ENCODE assay signal across 15 cellular contexts in the genomic region with DNA sequence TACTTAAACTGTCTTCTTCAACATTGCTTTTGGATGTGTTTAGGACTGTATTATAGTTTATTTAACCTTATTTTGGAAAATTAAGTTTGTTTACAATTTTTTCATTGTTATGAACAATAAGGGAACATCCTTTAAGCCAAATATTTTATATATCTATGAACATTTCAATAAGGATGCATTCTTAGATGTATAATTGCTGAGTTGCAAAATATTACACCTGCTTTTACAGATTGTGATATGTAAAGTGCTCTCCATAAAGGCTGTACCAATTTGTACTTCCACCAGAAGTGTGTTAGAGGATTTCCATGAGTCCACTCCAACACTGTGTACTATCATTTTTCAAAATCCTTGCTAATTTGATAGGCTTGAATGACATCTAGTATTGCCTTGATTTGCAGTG. TPM values are rescaled to one million over a fixed set of nuclear protein-coding genes. Genes with fewer than 3 reads are reported as not detected.
DNase-seq lines count a peak whose midpoint lies in the region; ATAC-seq and TF ChIP-seq lines count a peak whose summit lies in the region.
"Had no signal": no experiment of that assay in that cellular context is flagged by ENCODE, and none has a peak within 500 bp of the region (broad histone marks: within the 10 kb centered on the region; RNA-seq: fewer than 3 reads in every experiment).

No MANE protein-coding gene starts in this region.

- H3K9me1 ChIP-seq in IMR-90 (ENCODE audit: insufficient read depth, low read length), result no peaks in the 10 kb centered on the region

- peaks cover 6% of the 10 kb centered on the region; the same call in 1 of the 2 replicates for H3K27me3 ChIP-seq in IMR-90 (ENCODE audit: control insufficient read depth, insufficient read depth, low read length)
- H3K27me3 ChIP-seq: BE2C had no signal

- H4K91ac ChIP-seq in IMR-90 (ENCODE audit: insufficient read depth, low read depth, low read length), result no peak overlapping the region

- H3K36me3 ChIP-seq in IMR-90 (ENCODE audit: control insufficient read depth, insufficient read depth, low read length), result no peaks in the 10 kb centered on the region
- H3K36me3 ChIP-seq: BE2C had no signal

- ATAC-seq in natural killer cell treated with Interleukin-12 subunit alpha and Interleukin-12 subunit beta and Interleukin-15 and Interleukin-18, amount 100 ng/mL, for 72 hours, result no peak
- ATAC-seq in natural killer cell (no peak), IMR-90 (ENCODE audit: low read depth) (no peak)
- no peak for ATAC-seq in stimulated activated effector memory CD8-positive, alpha-beta T cell treated with anti-CD3 and anti-CD28 coated beads, Interleukin-12 subunit alpha, Interleukin-12 subunit beta, amount 100 ng/mL, for 72 hours

- BruUV-seq in IMR-90 (replicated peaks; lab: Mats Ljungman, UMichigan), result no TSS peak

- dilution Hi-C loops in IMR-90 (cut with HindIII; ENCODE audit: low sequenced_read_pairs, unreplicated experiment), result no loop called here

- no peaks in the 10 kb centered on the region for H3K79me1 ChIP-seq in IMR-90 (ENCODE audit: low read depth in 1 of 2, low read length in 2 of 2)

- H4K20me1 ChIP-seq in IMR-90 (ENCODE audit: insufficient read depth, low read length), result no peaks in the 10 kb centered on the region

- no peak overlapping the region for H3K4me3 ChIP-seq in IMR-90 (ENCODE audit: insufficient read depth, low read depth, low read length)

- H3K4me1 Mint-ChIP-seq in activated T-cell treated with anti-CD3 and anti-CD28 coated beads, Interleukin-2, amount 50 U/mL, for 24 hours (ENCODE audit: low read depth), result peaks cover 74% of the 10 kb centered on the region
- H3K4me1 Mint-ChIP-seq in natural killer cell treated with Interleukin-12 subunit alpha and Interleukin-12 subunit beta and Interleukin-15 and Interleukin-18, amount 100 ng/mL, for 72 hours (ENCODE audit: low read depth in 2 of 2), result peaks cover 42 to 55% of the 10 kb centered on the region in 2 donors
- peaks cover 25 to 27% of the 10 kb centered on the region in 2 donors for H3K4me1 Mint-ChIP-seq in natural killer cell
- H3K4me1 Mint-ChIP-seq in stimulated activated effector memory CD8-positive, alpha-beta T cell treated with anti-CD3 and anti-CD28 coated beads, Interleukin-12 subunit alpha, Interleukin-12 subunit beta, amount 100 ng/mL, for 72 hours, result peaks cover 43% of the 10 kb centered on the region
- H3K4me1 Mint-ChIP-seq: H9 had no signal

- no peak overlapping the region for H3K23ac ChIP-seq in IMR-90 (ENCODE audit: low read depth, low read length)

- no peak overlapping the region for H2AK9ac ChIP-seq in IMR-90 (replicated peaks; ENCODE audit: low read depth, low read length, poor library complexity)

- POLR2A ChIA-PET in IMR-90 (lab: Charles Lee; ENCODE audit: unreplicated experiment), result no interaction called here

- H3K27me3 Mint-ChIP-seq in activated T-cell treated with anti-CD3 and anti-CD28 coated beads, Interleukin-2, amount 50 U/mL, for 24 hours, result no peaks in the 10 kb centered on the region
- H3K27me3 Mint-ChIP-seq in natural killer cell treated with Interleukin-12 subunit alpha and Interleukin-12 subunit beta and Interleukin-15 and Interleukin-18, amount 100 ng/mL, for 72 hours, result no peaks in the 10 kb centered on the region
- peaks cover 0 to 2% of the 10 kb centered on the region in 2 donors for H3K27me3 Mint-ChIP-seq in natural killer cell (ENCODE audit: low read depth in 2 of 2)

- no peak overlapping the region for H4K5ac ChIP-seq in IMR-90 (ENCODE audit: low read depth, low read length)

- no peak overlapping the region for H3K18ac ChIP-seq in IMR-90 (ENCODE audit: low read depth, low read length)

- no peak overlapping the region for H2AFZ ChIP-seq in IMR-90 (replicated peaks; ENCODE audit: low read length, poor library complexity)

- no peak overlapping the region for H2BK5ac ChIP-seq in IMR-90 (ENCODE audit: low read depth, low read length, poor library complexity, severe bottlenecking)

- H3K27ac Mint-ChIP-seq in activated T-cell treated with anti-CD3 and anti-CD28 coated beads, Interleukin-2, amount 50 U/mL, for 24 hours, result peak overlapping the region; percentile 99
- peak overlapping the region; percentile 98 to 99 for H3K27ac Mint-ChIP-seq in natural killer cell treated with Interleukin-12 subunit alpha and Interleukin-12 subunit beta and Interleukin-15 and Interleukin-18, amount 100 ng/mL, for 72 hours
- H3K27ac Mint-ChIP-seq in natural killer cell, result no peak overlapping the region
- peak overlapping the region; percentile 98 for H3K27ac Mint-ChIP-seq in stimulated activated effector memory CD8-positive, alpha-beta T cell treated with anti-CD3 and anti-CD28 coated beads, Interleukin-12 subunit alpha, Interleukin-12 subunit beta, amount 100 ng/mL, for 72 hours
- H3K27ac Mint-ChIP-seq: H9 had no signal

- TF ChIP-seq POLR2A in IMR-90 (IDR thresholded peaks at IDR 0.05; ENCODE audit: low read depth, low read length), result no peak

- H3K9ac ChIP-seq in IMR-90 (ENCODE audit: low read depth, low read length), result no peak overlapping the region

- no peak overlapping the region for H3K4me2 ChIP-seq in IMR-90 (ENCODE audit: low read depth, low read length)

- H3K9me3 Mint-ChIP-seq in activated T-cell treated with anti-CD3 and anti-CD28 coated beads, Interleukin-2, amount 50 U/mL, for 24 hours, result peaks cover 10% of the 10 kb centered on the region
- no peaks in the 10 kb centered on the region for H3K9me3 Mint-ChIP-seq in natural killer cell treated with Interleukin-12 subunit alpha and Interleukin-12 subunit beta and Interleukin-15 and Interleukin-18, amount 100 ng/mL, for 72 hours
- no peaks in the 10 kb centered on the region for H3K9me3 Mint-ChIP-seq in natural killer cell
- H3K9me3 Mint-ChIP-seq in stimulated activated effector memory CD8-positive, alpha-beta T cell treated with anti-CD3 and anti-CD28 coated beads, Interleukin-12 subunit alpha, Interleukin-12 subunit beta, amount 100 ng/mL, for 72 hours, result peaks cover 3% of the 10 kb centered on the region
- H3K9me3 Mint-ChIP-seq: H9 had no signal

- in situ Hi-C loops in IMR-90 (cut with MboI; ENCODE audit: low sequenced_read_pairs), result no loop called here

- CTCF ChIA-PET in IMR-90 (lab: Yijun Ruan, JAX), result no interaction called here

- H2BK20ac ChIP-seq in IMR-90 (ENCODE audit: low read depth, low read length), result no peak overlapping the region

- H3K36me3 Mint-ChIP-seq in activated T-cell treated with anti-CD3 and anti-CD28 coated beads, Interleukin-2, amount 50 U/mL, for 24 hours (ENCODE audit: low read depth), result peaks cover 26% of the 10 kb centered on the region
- peaks cover 25% of the 10 kb centered on the region for H3K36me3 Mint-ChIP-seq in natural killer cell treated with Interleukin-12 subunit alpha and Interleukin-12 subunit beta and Interleukin-15 and Interleukin-18, amount 100 ng/mL, for 72 hours
- H3K36me3 Mint-ChIP-seq in natural killer cell, result no peaks in the 10 kb centered on the region
- peaks cover 71% of the 10 kb centered on the region for H3K36me3 Mint-ChIP-seq in stimulated activated effector memory CD8-positive, alpha-beta T cell treated with anti-CD3 and anti-CD28 coated beads, Interleukin-12 subunit alpha, Interleukin-12 subunit beta, amount 100 ng/mL, for 72 hours
- H3K36me3 Mint-ChIP-seq: CD4-positive, alpha-beta memory T cell had no signal

- no peaks in the 10 kb centered on the region for H3K9me3 ChIP-seq in IMR-90 (ENCODE audit: control insufficient read depth, insufficient read depth, low read length)
- H3K9me3 ChIP-seq: BE2C had no signal

- no peak for TF ChIP-seq RAD21 in IMR-90 (IDR thresholded peaks at IDR 0.05; ENCODE audit: low read length)

- no peak overlapping the region for H3K14ac ChIP-seq in IMR-90 (replicated peaks; ENCODE audit: low read depth, low read length)

- no peak overlapping the region for H3K56ac ChIP-seq in IMR-90 (ENCODE audit: extremely low read depth, insufficient read depth, low read length)

- no peak for DNase-seq in activated T-cell treated with anti-CD3 and anti-CD28 coated beads, Interleukin-2, amount 50 U/mL, for 24 hours
- no peak for DNase-seq in activated T-cell treated with anti-CD3 and anti-CD28 coated beads, Interleukin-2, amount 50 U/mL, for 48 hours
- DNase-seq in natural killer cell treated with Interleukin-12 subunit alpha and Interleukin-12 subunit beta and Interleukin-15 and Interleukin-18, amount 100 ng/mL, for 72 hours (ENCODE audit: low spot score), result no peak
- DNase-seq in natural killer cell (no peak), IMR-90 (no peak), NCI-H510A treated with DMSO at 0.1 percent for 48 hours (lab: John Stamatoyannopoulos, UW) (no peak)
- DNase-seq in stimulated activated effector memory CD8-positive, alpha-beta T cell treated with anti-CD3 and anti-CD28 coated beads, Interleukin-12 subunit alpha, Interleukin-12 subunit beta, amount 100 ng/mL, for 72 hours (ENCODE audit: low spot score in 2 of 2), result no peak
- DNase-seq: BE2C; CD4-positive, alpha-beta memory T cell; DMS79 treated with DMSO at 0.1 percent for 48 hours; EL; GOT3; H9 had no signal

- H3K4me3 Mint-ChIP-seq in activated T-cell treated with anti-CD3 and anti-CD28 coated beads, Interleukin-2, amount 50 U/mL, for 24 hours, result no peak overlapping the region
- H3K4me3 Mint-ChIP-seq in natural killer cell treated with Interleukin-12 subunit alpha and Interleukin-12 subunit beta and Interleukin-15 and Interleukin-18, amount 100 ng/mL, for 72 hours, result peak overlapping the region; percentile 25
- no peak overlapping the region for H3K4me3 Mint-ChIP-seq in natural killer cell
- peak overlapping the region; percentile 63 for H3K4me3 Mint-ChIP-seq in stimulated activated effector memory CD8-positive, alpha-beta T cell treated with anti-CD3 and anti-CD28 coated beads, Interleukin-12 subunit alpha, Interleukin-12 subunit beta, amount 100 ng/mL, for 72 hours
- H3K4me3 Mint-ChIP-seq: H9 had no signal

- no peak overlapping the region for H2BK15ac ChIP-seq in IMR-90 (ENCODE audit: low read depth, low read length)

- intact Hi-C loops in natural killer cell (cut with micrococcal nuclease), result loop anchor here (5.0 kb wide), 1 partner anchor 163 kb away; no protein-coding TSS in a partner anchor
- intact Hi-C loops in IMR-90 (cut with micrococcal nuclease), result no loop called here

- H3K4ac ChIP-seq in IMR-90 (ENCODE audit: low read depth, low read length), result no peak overlapping the region

- no peaks in the 10 kb centered on the region for H3K4me1 ChIP-seq in IMR-90 (ENCODE audit: control insufficient read depth, insufficient read depth, low read length)
- H3K4me1 ChIP-seq: BE2C had no signal

- TF ChIP-seq CTCF in natural killer cell (IDR thresholded peaks at IDR 0.05), result no peak
- TF ChIP-seq CTCF in IMR-90 (conservative IDR thresholded peaks at IDR 0.05; ENCODE audit: low read depth, low read length), result no peak

- H2AK5ac ChIP-seq in IMR-90 (ENCODE audit: low read depth, low read length), result no peak overlapping the region

- H2BK120ac ChIP-seq in IMR-90 (ENCODE audit: low read depth, low read length), result no peak overlapping the region

- H3K27ac ChIP-seq in IMR-90 (ENCODE audit: insufficient read depth, low read length), result no peak overlapping the region
- H3K27ac ChIP-seq: C4-2B had no signal

- H4K8ac ChIP-seq in IMR-90 (ENCODE audit: low read depth in 2 of 2, low read length in 2 of 2), result no peak overlapping the region

RNA-seq across cellular contexts. Expression of a gene that starts 7.7 kb away (rescaled TPM):
- total RNA-seq in natural killer cell treated with Interleukin-12 subunit alpha and Interleukin-12 subunit beta and Interleukin-15 and Interleukin-18, amount 100 ng/mL, for 72 hours, result 1 to 10 TPM; 7.4 to 8.3 TPM
- total RNA-seq in natural killer cell, result under 1 TPM; 0.31 to 0.55 (median 0.34) TPM
- not detected in 2 replicates for total RNA-seq in IMR-90 (2012; rRNA removed)
- polyA plus RNA-seq in IMR-90 (2012; rRNA removed), result not detected in 2 replicates
- not detected in 2 replicates for polyA plus RNA-seq in IMR-90 (2012; cell fraction: cytosol; rRNA removed)
- polyA plus RNA-seq in IMR-90 (2012; cell fraction: nucleus; rRNA removed; ENCODE audit: low replicate concordance), result not detected in 2 replicates
- total RNA-seq: H9 had no signal
- polyA plus RNA-seq: AG04450 had no signal

RNA-seq across cellular contexts. Expression of a gene that starts 39.2 kb away (rescaled TPM):
- total RNA-seq in natural killer cell treated with Interleukin-12 subunit alpha and Interleukin-12 subunit beta and Interleukin-15 and Interleukin-18, amount 100 ng/mL, for 72 hours, result under 1 TPM in 1 of 2 donors, not detected in 1; 0.07 TPM
- not detected for total RNA-seq in natural killer cell
- not detected in 2 replicates for total RNA-seq in IMR-90 (2012; rRNA removed)
- polyA plus RNA-seq in IMR-90 (2012; rRNA removed), result not detected in 2 replicates
- polyA plus RNA-seq in IMR-90 (2012; cell fraction: cytosol; rRNA removed), result not detected in 2 replicates
- not detected in 2 replicates for polyA plus RNA-seq in IMR-90 (2012; cell fraction: nucleus; rRNA removed; ENCODE audit: low replicate concordance)
- total RNA-seq: CD4-positive, alpha-beta memory T cell; H9 had no signal
- polyA plus RNA-seq: AG04450; CD4-positive, alpha-beta memory T cell had no signal

Comparison
In these comparisons a context has a peak if more than half of its experiments do, and no peak if none do; other contexts are left out.
1. H3K27ac Mint-ChIP-seq: peak in activated T-cell treated with anti-CD3 and anti-CD28 coated beads, Interleukin-2, amount 50 U/mL, for 24 hours (single experiment), natural killer cell treated with Interleukin-12 subunit alpha and Interleukin-12 subunit beta and Interleukin-15 and Interleukin-18, amount 100 ng/mL, for 72 hours (2 of 2) and stimulated activated effector memory CD8-positive, alpha-beta T cell treated with anti-CD3 and anti-CD28 coated beads, Interleukin-12 subunit alpha, Interleukin-12 subunit beta, amount 100 ng/mL, for 72 hours (single experiment); none in natural killer cell (0 of 2).
2. H3K4me3 Mint-ChIP-seq: peak in natural killer cell treated with Interleukin-12 subunit alpha and Interleukin-12 subunit beta and Interleukin-15 and Interleukin-18, amount 100 ng/mL, for 72 hours (single experiment) and stimulated activated effector memory CD8-positive, alpha-beta T cell treated with anti-CD3 and anti-CD28 coated beads, Interleukin-12 subunit alpha, Interleukin-12 subunit beta, amount 100 ng/mL, for 72 hours (single experiment); none in activated T-cell treated with anti-CD3 and anti-CD28 coated beads, Interleukin-2, amount 50 U/mL, for 24 hours (single experiment) and natural killer cell (single experiment).